Comparison of ENCODE assay signal across 26 cellular contexts in the genomic region with DNA sequence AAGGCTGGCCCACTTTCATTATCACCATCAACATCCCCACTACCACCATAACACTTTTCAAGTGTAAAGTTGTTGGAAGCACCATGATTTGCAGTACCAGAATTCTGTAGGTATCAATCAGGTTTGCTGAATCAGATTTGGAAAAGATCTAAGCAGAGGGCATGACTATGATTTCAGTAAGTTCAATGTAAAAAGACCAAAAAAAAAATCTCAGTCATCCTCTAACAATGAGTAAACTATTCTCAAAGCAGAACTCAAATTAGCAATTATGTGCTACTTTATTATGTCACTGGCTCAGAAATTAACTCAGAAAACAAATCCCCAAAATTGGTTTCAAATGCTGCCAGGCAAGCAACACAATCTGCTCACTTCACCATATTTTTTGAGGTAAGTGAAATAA.
"Had no signal": no experiment of that assay in that cellular context is flagged by ENCODE, and none has a peak within 500 bp of the region (broad histone marks: within the 10 kb centered on the region; RNA-seq: fewer than 3 reads in every experiment).

No MANE protein-coding gene starts in this region.

- H3K27me3 Mint-ChIP-seq: activated B cell treated with CpG ODN at 0.5 μM for 24 hours; activated CD4-positive, alpha-beta memory T cell treated with anti-CD3 and anti-CD28 coated beads, Interleukin-2, amount 10 ng/mL, durations not matched to agents 7 days and 5 days; activated CD4-positive, alpha-beta T cell treated with anti-CD3 and anti-CD28 coated beads, Interleukin-2, amount 10 ng/mL, durations not matched to agents 7 days and 5 days; activated naive CD8-positive, alpha-beta T cell treated with anti-CD3 and anti-CD28 coated beads, Interleukin-2, amount 10 ng/mL, durations not matched to agents 7 days and 5 days; T-helper 17 cell had no signal

- H3K4me1 Mint-ChIP-seq: activated B cell treated with CpG ODN at 0.5 μM for 24 hours; activated CD4-positive, alpha-beta memory T cell treated with anti-CD3 and anti-CD28 coated beads, Interleukin-2, amount 10 ng/mL, durations not matched to agents 7 days and 5 days; activated CD4-positive, alpha-beta T cell treated with anti-CD3 and anti-CD28 coated beads, Interleukin-2, amount 10 ng/mL, durations not matched to agents 7 days and 5 days; T-helper 17 cell had no signal

- H3K27ac ChIP-seq: adrenal gland, body of pancreas, Peyer's patch, RWPE1 had no signal

- H3K27me3 ChIP-seq: adrenal gland, body of pancreas, Peyer's patch had no signal

- H3K4me3 ChIP-seq: adrenal gland, body of pancreas, K562, Peyer's patch had no signal

- DNase-seq: activated B cell treated with CpG ODN at 0.5 μM for 24 hours; activated CD4-positive, alpha-beta memory T cell treated with anti-CD3 and anti-CD28 coated beads, Interleukin-2, amount 10 ng/mL, durations not matched to agents 7 days and 5 days; activated CD4-positive, alpha-beta T cell treated with anti-CD3 and anti-CD28 coated beads for 1 hour; activated CD4-positive, alpha-beta T cell treated with anti-CD3 and anti-CD28 coated beads, Interleukin-2, amount 10 ng/mL, durations not matched to agents 7 days and 5 days; activated CD8-positive, alpha-beta memory T cell treated with anti-CD3 and anti-CD28 coated beads, Interleukin-2, amount 50 U/mL, for 4 hours; activated gamma-delta T cell; activated naive CD4-positive, alpha-beta T cell treated with anti-CD3 and anti-CD28 coated beads for 36 hours; activated naive CD8-positive, alpha-beta T cell treated with anti-CD3 and anti-CD28 coated beads, Interleukin-2, amount 10 ng/mL, durations not matched to agents 7 days and 5 days; activated T-cell treated with anti-CD3 and anti-CD28 coated beads, Interleukin-2, amount 50 U/mL, for 1 hour; adrenal gland; aorta; body of pancreas; central memory CD4-positive, alpha-beta T cell; Karpas-422; MM.1S; NCI-H1105; NCI-H1436; NCI-H1694 treated with DMSO at 0.1 percent for 48 hours; NCI-H2029 treated with DMSO at 0.1 percent for 48 hours; NCI-H446; Peyer's patch; SHP77; T-helper 17 cell; T-helper 9 cell had no signal

- H3K27ac Mint-ChIP-seq: activated B cell treated with CpG ODN at 0.5 μM for 24 hours; activated CD4-positive, alpha-beta memory T cell treated with anti-CD3 and anti-CD28 coated beads, Interleukin-2, amount 10 ng/mL, durations not matched to agents 7 days and 5 days; activated CD4-positive, alpha-beta T cell treated with anti-CD3 and anti-CD28 coated beads, Interleukin-2, amount 10 ng/mL, durations not matched to agents 7 days and 5 days; activated naive CD4-positive, alpha-beta T cell treated with anti-CD3 and anti-CD28 coated beads for 36 hours; activated naive CD8-positive, alpha-beta T cell treated with anti-CD3 and anti-CD28 coated beads, Interleukin-2, amount 10 ng/mL, durations not matched to agents 7 days and 5 days; T-helper 17 cell had no signal

- H3K9me3 ChIP-seq: adrenal gland, body of pancreas, Peyer's patch had no signal

- ATAC-seq: body of pancreas, K562, T-helper 17 cell had no signal

- H3K4me3 Mint-ChIP-seq: activated B cell treated with CpG ODN at 0.5 μM for 24 hours; activated CD4-positive, alpha-beta memory T cell treated with anti-CD3 and anti-CD28 coated beads, Interleukin-2, amount 10 ng/mL, durations not matched to agents 7 days and 5 days; activated CD4-positive, alpha-beta T cell treated with anti-CD3 and anti-CD28 coated beads, Interleukin-2, amount 10 ng/mL, durations not matched to agents 7 days and 5 days; activated naive CD4-positive, alpha-beta T cell treated with anti-CD3 and anti-CD28 coated beads for 36 hours; activated naive CD8-positive, alpha-beta T cell treated with anti-CD3 and anti-CD28 coated beads, Interleukin-2, amount 10 ng/mL, durations not matched to agents 7 days and 5 days; T-helper 17 cell had no signal

- H3K4me1 ChIP-seq: adrenal gland, body of pancreas, Peyer's patch had no signal

- H3K9me3 Mint-ChIP-seq: activated B cell treated with CpG ODN at 0.5 μM for 24 hours; activated CD4-positive, alpha-beta memory T cell treated with anti-CD3 and anti-CD28 coated beads, Interleukin-2, amount 10 ng/mL, durations not matched to agents 7 days and 5 days; activated CD4-positive, alpha-beta T cell treated with anti-CD3 and anti-CD28 coated beads, Interleukin-2, amount 10 ng/mL, durations not matched to agents 7 days and 5 days; activated naive CD4-positive, alpha-beta T cell treated with anti-CD3 and anti-CD28 coated beads for 36 hours; activated naive CD8-positive, alpha-beta T cell treated with anti-CD3 and anti-CD28 coated beads, Interleukin-2, amount 10 ng/mL, durations not matched to agents 7 days and 5 days had no signal
